Comparison of ENCODE assay signal across 12 cellular contexts in genomic region chr1:206736878-206737728, GRCh38. TPM values are rescaled to one million over a fixed set of nuclear protein-coding genes. Genes with fewer than 3 reads are reported as not detected.
DNase-seq lines count a peak whose midpoint lies in the region; ATAC-seq, FAIRE-seq and TF ChIP-seq lines count a peak whose summit lies in the region.
"Had no signal": no experiment of that assay in that cellular context is flagged by ENCODE, and none has a peak within 500 bp of the region (broad histone marks: within the 10 kb centered on the region; RNA-seq: fewer than 3 reads in every experiment).

No MANE protein-coding gene starts in this region.

- H3K4me3 Mint-ChIP-seq in activated CD8-positive, alpha-beta T cell treated with anti-CD3 and anti-CD28 coated beads for 36 hours: no peak overlapping the region
- peak overlapping the region; percentile 47 to 50 for H3K4me3 Mint-ChIP-seq in effector memory CD8-positive, alpha-beta T cell
- peak overlapping the region in 1 of 2 donors; percentile 19 for H3K4me3 Mint-ChIP-seq in stimulated activated naive B cell treated with anti-CD40 and anti-IgM and Interleukin-4, amounts not matched to agents 10 μg/mL and 1 μg/mL and 100 μg/mL, for 72 hours

- no peaks in the 10 kb centered on the region for H3K9me3 Mint-ChIP-seq in activated CD8-positive, alpha-beta T cell treated with anti-CD3 and anti-CD28 coated beads for 36 hours
- no peaks in the 10 kb centered on the region for H3K9me3 Mint-ChIP-seq in effector memory CD8-positive, alpha-beta T cell
- no peaks in the 10 kb centered on the region for H3K9me3 Mint-ChIP-seq in stimulated activated naive B cell treated with anti-CD40 and anti-IgM and Interleukin-4, amounts not matched to agents 10 μg/mL and 1 μg/mL and 100 μg/mL, for 72 hours

- POLR2A ChIA-PET in activated CD8-positive, alpha-beta T cell treated with anti-CD3 and anti-CD28 coated beads for 36 hours (lab: Charles Lee): interaction anchor here (0.6 to 2.8 kb wide), 9 partner anchors 20 to 181 kb away, joined by 3 to 19 read pairs (median 4); no protein-coding TSS in a partner anchor

- H3K27ac Mint-ChIP-seq in activated CD8-positive, alpha-beta T cell treated with anti-CD3 and anti-CD28 coated beads for 36 hours: peak overlapping the region; percentile 72
- H3K27ac Mint-ChIP-seq in effector memory CD8-positive, alpha-beta T cell: peak overlapping the region; percentile 93 to 94
- peak overlapping the region; percentile 87 for H3K27ac Mint-ChIP-seq in stimulated activated naive B cell treated with anti-CD40 and anti-IgM and Interleukin-4, amounts not matched to agents 10 μg/mL and 1 μg/mL and 100 μg/mL, for 72 hours

- peaks cover 11% of the 10 kb centered on the region for H3K36me3 Mint-ChIP-seq in activated CD8-positive, alpha-beta T cell treated with anti-CD3 and anti-CD28 coated beads for 36 hours (ENCODE audit: low read depth)
- H3K36me3 Mint-ChIP-seq in effector memory CD8-positive, alpha-beta T cell (ENCODE audit: insufficient read depth): peaks cover 73% of the 10 kb centered on the region
- H3K36me3 Mint-ChIP-seq in stimulated activated naive B cell treated with anti-CD40 and anti-IgM and Interleukin-4, amounts not matched to agents 10 μg/mL and 1 μg/mL and 100 μg/mL, for 72 hours: peaks cover 25 to 33% of the 10 kb centered on the region in 2 donors

- FAIRE-seq in HTR-8/SVneo (lab: Jason Lieb, UNC): no peak

- CTCF ChIA-PET in activated CD8-positive, alpha-beta T cell treated with anti-CD3 and anti-CD28 coated beads for 36 hours (lab: Charles Lee): interaction anchor here (1.0 to 17.0 kb wide), 12 partner anchors 11 to 244 kb away, joined by 3 to 628 read pairs (median 20); partner anchors contain the start of genes IL10, IL19 and IL20

- H3K4me1 Mint-ChIP-seq in activated CD8-positive, alpha-beta T cell treated with anti-CD3 and anti-CD28 coated beads for 36 hours (ENCODE audit: low read depth): peaks cover 75% of the 10 kb centered on the region
- peaks cover 63 to 65% of the 10 kb centered on the region in 2 donors for H3K4me1 Mint-ChIP-seq in effector memory CD8-positive, alpha-beta T cell (ENCODE audit: low read depth in 2 of 2)
- H3K4me1 Mint-ChIP-seq in stimulated activated naive B cell treated with anti-CD40 and anti-IgM and Interleukin-4, amounts not matched to agents 10 μg/mL and 1 μg/mL and 100 μg/mL, for 72 hours: peaks cover 63 to 82% of the 10 kb centered on the region in 2 donors

- DNase-seq in NK-92 treated with Interleukin-12 subunit alpha and Interleukin-12 subunit beta, amount 100 ng/mL, for 24 hours (lab: John Stamatoyannopoulos, UW): peak; percentile 72
- no peak for DNase-seq in NK-92 (lab: John Stamatoyannopoulos, UW; ENCODE audit: unreplicated experiment)
- DNase-seq in activated CD8-positive, alpha-beta T cell treated with anti-CD3 and anti-CD28 coated beads for 36 hours: peak; percentile 60
- peak; percentile 71 to 78 (median 77) for DNase-seq in effector memory CD8-positive, alpha-beta T cell
- DNase-seq in stimulated activated naive B cell treated with anti-CD40 and anti-IgM and Interleukin-4, amounts not matched to agents 10 μg/mL and 1 μg/mL and 100 μg/mL, for 72 hours: no peak
- DNase-seq in HTR-8/SVneo (ENCODE audit: insufficient read length, low spot score): no peak
- no peak for DNase-seq in amygdala (lab: John Stamatoyannopoulos, UW)
- DNase-seq: GF-D8 had no signal

- H3K27me3 Mint-ChIP-seq in activated CD8-positive, alpha-beta T cell treated with anti-CD3 and anti-CD28 coated beads for 36 hours: no peaks in the 10 kb centered on the region
- no peaks in the 10 kb centered on the region for H3K27me3 Mint-ChIP-seq in effector memory CD8-positive, alpha-beta T cell
- no peaks in the 10 kb centered on the region for H3K27me3 Mint-ChIP-seq in stimulated activated naive B cell treated with anti-CD40 and anti-IgM and Interleukin-4, amounts not matched to agents 10 μg/mL and 1 μg/mL and 100 μg/mL, for 72 hours

- peak; percentile 19 for ATAC-seq in activated CD8-positive, alpha-beta T cell treated with anti-CD3 and anti-CD28 coated beads for 36 hours
- ATAC-seq in effector memory CD8-positive, alpha-beta T cell (replicated peaks): peak; percentile 86
- ATAC-seq in stimulated activated naive B cell treated with anti-CD40 and anti-IgM and Interleukin-4, amounts not matched to agents 10 μg/mL and 1 μg/mL and 100 μg/mL, for 72 hours (replicated peaks): no peak
- ATAC-seq in SK-N-SH treated with all-trans-retinoic acid at 6 μM for 48 hours: no peak

- intact Hi-C loops in activated CD8-positive, alpha-beta T cell treated with anti-CD3 and anti-CD28 coated beads for 36 hours (cut with micrococcal nuclease): loop anchor here (5.0 kb wide), 2 partner anchors 50 to 175 kb away; no protein-coding TSS in a partner anchor

- TF ChIP-seq CTCF in activated CD8-positive, alpha-beta T cell treated with anti-CD3 and anti-CD28 coated beads for 36 hours (IDR thresholded peaks at IDR 0.05): no peak

TF ChIP-seq in SK-N-SH treated with all-trans-retinoic acid at 6 μM for 48 hours, 23 proteins besides CTCF, POLR2A, EP300 and RAD21 (continues in another document):
- TF ChIP-seq CREB5 (CRISPR knock-in tag; IDR thresholded peaks at IDR 0.05; ENCODE audit: low read depth) (no peak), ZFP30 (CRISPR knock-in tag; IDR thresholded peaks at IDR 0.05) (no peak), PPARA (CRISPR knock-in tag; IDR thresholded peaks at IDR 0.05; ENCODE audit: borderline replicate concordance) (no peak), ZNF8 (CRISPR knock-in tag; IDR thresholded peaks at IDR 0.05) (no peak), TCF4 (CRISPR knock-in tag; IDR thresholded peaks at IDR 0.05; ENCODE audit: borderline replicate concordance) (no peak), CSRNP3 (CRISPR knock-in tag; IDR thresholded peaks at IDR 0.05) (no peak), ARNTL (CRISPR knock-in tag; IDR thresholded peaks at IDR 0.05; ENCODE audit: borderline replicate concordance, low read depth) (no peak), RARB (CRISPR knock-in tag; IDR thresholded peaks at IDR 0.05) (no peak), ZNF70 (CRISPR knock-in tag; IDR thresholded peaks at IDR 0.05) (no peak), ESRRG (CRISPR knock-in tag; IDR thresholded peaks at IDR 0.05) (no peak), ZNF565 (CRISPR knock-in tag; conservative IDR thresholded peaks at IDR 0.05; ENCODE audit: low read depth) (no peak), OSR1 (CRISPR knock-in tag; IDR thresholded peaks at IDR 0.05) (no peak), GLIS3 (CRISPR knock-in tag; IDR thresholded peaks at IDR 0.05) (no peak), SNAI2 (CRISPR knock-in tag; IDR thresholded peaks at IDR 0.05) (no peak)
- TF ChIP-seq, protein P1, sequence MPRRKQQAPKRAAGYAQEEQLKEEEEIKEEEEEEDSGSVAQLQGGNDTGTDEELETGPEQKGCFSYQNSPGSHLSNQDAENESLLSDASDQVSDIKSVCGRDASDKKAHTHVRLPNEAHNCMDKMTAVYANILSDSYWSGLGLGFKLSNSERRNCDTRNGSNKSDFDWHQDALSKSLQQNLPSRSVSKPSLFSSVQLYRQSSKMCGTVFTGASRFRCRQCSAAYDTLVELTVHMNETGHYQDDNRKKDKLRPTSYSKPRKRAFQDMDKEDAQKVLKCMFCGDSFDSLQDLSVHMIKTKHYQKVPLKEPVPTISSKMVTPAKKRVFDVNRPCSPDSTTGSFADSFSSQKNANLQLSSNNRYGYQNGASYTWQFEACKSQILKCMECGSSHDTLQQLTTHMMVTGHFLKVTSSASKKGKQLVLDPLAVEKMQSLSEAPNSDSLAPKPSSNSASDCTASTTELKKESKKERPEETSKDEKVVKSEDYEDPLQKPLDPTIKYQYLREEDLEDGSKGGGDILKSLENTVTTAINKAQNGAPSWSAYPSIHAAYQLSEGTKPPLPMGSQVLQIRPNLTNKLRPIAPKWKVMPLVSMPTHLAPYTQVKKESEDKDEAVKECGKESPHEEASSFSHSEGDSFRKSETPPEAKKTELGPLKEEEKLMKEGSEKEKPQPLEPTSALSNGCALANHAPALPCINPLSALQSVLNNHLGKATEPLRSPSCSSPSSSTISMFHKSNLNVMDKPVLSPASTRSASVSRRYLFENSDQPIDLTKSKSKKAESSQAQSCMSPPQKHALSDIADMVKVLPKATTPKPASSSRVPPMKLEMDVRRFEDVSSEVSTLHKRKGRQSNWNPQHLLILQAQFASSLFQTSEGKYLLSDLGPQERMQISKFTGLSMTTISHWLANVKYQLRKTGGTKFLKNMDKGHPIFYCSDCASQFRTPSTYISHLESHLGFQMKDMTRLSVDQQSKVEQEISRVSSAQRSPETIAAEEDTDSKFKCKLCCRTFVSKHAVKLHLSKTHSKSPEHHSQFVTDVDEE (CRISPR knock-in tag; IDR thresholded peaks at IDR 0.05): no peak

RNA-seq across cellular contexts. Expression of gene IL19, which starts 33.5 kb away (rescaled TPM):
- total RNA-seq in activated CD8-positive, alpha-beta T cell treated with anti-CD3 and anti-CD28 coated beads for 36 hours: not detected
- total RNA-seq: lower leg skin, temporal lobe had no signal

RNA-seq across cellular contexts. Expression of gene IL10, which starts 35.2 kb away (rescaled TPM):
- total RNA-seq in activated CD8-positive, alpha-beta T cell treated with anti-CD3 and anti-CD28 coated beads for 36 hours: under 1 TPM in 1 of 2 experiments, not detected in 1; 0.32 TPM
- total RNA-seq: SK-MEL-5, temporal lobe had no signal

RNA-seq across cellular contexts. Expression of gene MAPKAPK2, which starts 52.4 kb away (rescaled TPM):
- 10 to 100 TPM; 50.4 to 51.4 TPM for total RNA-seq in activated CD8-positive, alpha-beta T cell treated with anti-CD3 and anti-CD28 coated beads for 36 hours

Comparison
In these comparisons a context has a peak if more than half of its experiments do, and no peak if none do; other contexts are left out.
1. DNase-seq: peak in NK-92 treated with Interleukin-12 subunit alpha and Interleukin-12 subunit beta, amount 100 ng/mL, for 24 hours (single experiment), activated CD8-positive, alpha-beta T cell treated with anti-CD3 and anti-CD28 coated beads for 36 hours (single experiment) and effector memory CD8-positive, alpha-beta T cell (3 of 3); none in NK-92 (single experiment), stimulated activated naive B cell treated with anti-CD40 and anti-IgM and Interleukin-4, amounts not matched to agents 10 μg/mL and 1 μg/mL and 100 μg/mL, for 72 hours (single experiment), HTR-8/SVneo (single experiment) and amygdala (0 of 56).
2. ATAC-seq: peak in activated CD8-positive, alpha-beta T cell treated with anti-CD3 and anti-CD28 coated beads for 36 hours (single experiment) and effector memory CD8-positive, alpha-beta T cell (single experiment); none in stimulated activated naive B cell treated with anti-CD40 and anti-IgM and Interleukin-4, amounts not matched to agents 10 μg/mL and 1 μg/mL and 100 μg/mL, for 72 hours (0 of 2) and SK-N-SH treated with all-trans-retinoic acid at 6 μM for 48 hours (single experiment).
3. Peak in every context shown above with its lines, with median percentiles within 50 percentile points of each other: H3K27ac Mint-ChIP-seq.